In the genomic region with DNA sequence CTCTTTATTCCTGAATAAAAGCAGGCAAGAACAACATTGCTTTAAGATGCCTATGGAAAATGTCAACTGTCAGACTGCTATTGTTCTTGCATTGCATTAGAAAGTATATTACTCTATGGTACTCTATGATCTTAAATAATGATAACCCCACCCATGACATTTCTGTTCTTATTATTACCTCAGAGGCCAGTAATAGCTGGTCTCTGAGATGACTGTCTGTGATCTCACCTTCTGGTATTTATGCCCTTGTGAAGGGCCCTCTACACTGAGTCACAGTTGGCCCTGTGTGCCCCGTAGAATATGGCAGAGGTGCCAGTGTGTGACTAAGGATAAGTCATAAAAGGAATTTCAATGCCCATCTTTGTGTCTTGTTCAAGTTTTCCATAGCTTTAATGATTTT, we compare ENCODE assay signal across 17 cellular contexts.
A peak's percentile ranks its signal among the peaks of the same experiment; 100 is the strongest.
DNase-seq lines count a peak whose midpoint lies in the region; ATAC-seq, FAIRE-seq and TF ChIP-seq lines count a peak whose summit lies in the region.
"Had no signal": no experiment of that assay in that cellular context is flagged by ENCODE, and none has a peak within 500 bp of the region (broad histone marks: within the 10 kb centered on the region; RNA-seq: fewer than 3 reads in every experiment).

No MANE protein-coding gene starts in this region.

- WGBS in small intestine, 3 donors: 25 to 75% (median 35%) methylated on average over 1 of the region's 1 CpG

- H3K27me3 Mint-ChIP-seq in HFFc6 (ENCODE audit: insufficient read depth): no peaks in the 10 kb centered on the region; the same call in 1 of the 2 replicates
- H3K27me3 Mint-ChIP-seq: activated T-cell treated with anti-CD3 and anti-CD28 coated beads, Interleukin-2, amount 50 U/mL, for 24 hours had no signal

- DNase-seq in AG08395 (ENCODE audit: low spot score): peak; percentile 51
- DNase-seq in HFFc6: peak; percentile 25
- peak; percentile 87 to 97 for DNase-seq in foreskin keratinocyte
- no peak for DNase-seq in small intestine
- DNase-seq in hepatic stellate cell (ENCODE audit: low spot score): no peak
- DNase-seq: activated CD4-positive, alpha-beta T cell treated with anti-CD3 and anti-CD28 coated beads for 1 hour; activated T-cell treated with anti-CD3 and anti-CD28 coated beads, Interleukin-2, amount 50 U/mL, for 24 hours; BE2C; GF-D8; immature natural killer cell; T-helper 1 cell; upper lobe of left lung had no signal

- no peak for FAIRE-seq in small intestine (lab: Jason Lieb, UNC)
- FAIRE-seq: H1 had no signal

- no peaks in the 10 kb centered on the region for H3K27me3 ChIP-seq in foreskin keratinocyte
- no peaks in the 10 kb centered on the region for H3K27me3 ChIP-seq in small intestine (ENCODE audit: control insufficient read depth in 2 of 2, insufficient read depth in 2 of 2, low read length in 2 of 2)
- H3K27me3 ChIP-seq: BE2C, upper lobe of left lung had no signal

- H3K4me3 ChIP-seq in small intestine (ENCODE audit: low read depth in 1 of 2, low read length in 2 of 2): no peak overlapping the region
- H3K4me3 ChIP-seq: upper lobe of left lung had no signal

- no peaks in the 10 kb centered on the region for H3K36me3 ChIP-seq in small intestine (ENCODE audit: control insufficient read depth in 2 of 2, insufficient read depth in 2 of 2, low read length in 2 of 2)
- H3K36me3 ChIP-seq: BE2C, upper lobe of left lung had no signal

- peak overlapping the region; percentile 8 for H3K27ac ChIP-seq in foreskin keratinocyte
- H3K27ac ChIP-seq in small intestine (ENCODE audit: low read depth in 1 of 2, low read length in 1 of 2): no peak overlapping the region
- H3K27ac ChIP-seq: HL-60, upper lobe of left lung had no signal

- H3K4me3 Mint-ChIP-seq in HFFc6: no peak overlapping the region
- H3K4me3 Mint-ChIP-seq: activated T-cell treated with anti-CD3 and anti-CD28 coated beads, Interleukin-2, amount 50 U/mL, for 24 hours; immature natural killer cell had no signal

- H3K4me1 ChIP-seq in foreskin keratinocyte (peaks cover 47% of the 10 kb centered on the region), small intestine (ENCODE audit: control insufficient read depth in 2 of 2, insufficient read depth in 1 of 2, low read depth in 1 of 2, low read length in 1 of 2) (no peaks in the 10 kb centered on the region)
- H3K4me1 ChIP-seq: BE2C, upper lobe of left lung had no signal

- H3K27ac Mint-ChIP-seq in HFFc6: no peak overlapping the region
- H3K27ac Mint-ChIP-seq: activated T-cell treated with anti-CD3 and anti-CD28 coated beads, Interleukin-2, amount 50 U/mL, for 24 hours; immature natural killer cell had no signal

- H3K4me1 Mint-ChIP-seq in HFFc6 (ENCODE audit: low read depth): peaks cover 6% of the 10 kb centered on the region; the same call in 1 of the 2 replicates

- TF ChIP-seq CTCF in HFFc6 (IDR thresholded peaks at IDR 0.05): no peak
- TF ChIP-seq CTCF in foreskin keratinocyte (conservative IDR thresholded peaks at IDR 0.05): no peak

- peak; percentile 96 for ATAC-seq in SK-N-SH treated with all-trans-retinoic acid at 6 μM for 48 hours
- ATAC-seq in foreskin keratinocyte: peak; percentile 100
- ATAC-seq in GM21381 (IDR thresholded peaks at IDR 0.05; ENCODE audit: unreplicated experiment): no peak
- ATAC-seq in HG03521 (IDR thresholded peaks at IDR 0.05; ENCODE audit: unreplicated experiment): no peak

- H3K36me3 Mint-ChIP-seq in HFFc6 (ENCODE audit: low read depth): no peaks in the 10 kb centered on the region

- H3K9me3 ChIP-seq in small intestine (ENCODE audit: control insufficient read depth, low read depth): no peaks in the 10 kb centered on the region
- H3K9me3 ChIP-seq: BE2C, upper lobe of left lung had no signal

- H3K9me3 Mint-ChIP-seq in HFFc6: no peaks in the 10 kb centered on the region
- H3K9me3 Mint-ChIP-seq: activated T-cell treated with anti-CD3 and anti-CD28 coated beads, Interleukin-2, amount 50 U/mL, for 24 hours had no signal

TF ChIP-seq in SK-N-SH treated with all-trans-retinoic acid at 6 μM for 48 hours, 23 proteins besides CTCF, POLR2A, EP300 and RAD21:
- peak; percentile 78 for TF ChIP-seq ISL1 (CRISPR knock-in tag; IDR thresholded peaks at IDR 0.05)
- peak; percentile 34; the same call in 1 of the 2 replicates for TF ChIP-seq ZFP3 (CRISPR knock-in tag; IDR thresholded peaks at IDR 0.05)
- no peak for TF ChIP-seq ZNF70 (CRISPR knock-in tag; IDR thresholded peaks at IDR 0.05)

Comparison
In these comparisons a context has a peak if more than half of its experiments do, and no peak if none do; other contexts are left out.
1. DNase-seq: peak in AG08395 (single experiment), HFFc6 (single experiment) and foreskin keratinocyte (2 of 2); none in small intestine (single experiment) and hepatic stellate cell (single experiment).
2. ATAC-seq: peak in SK-N-SH treated with all-trans-retinoic acid at 6 μM for 48 hours (single experiment) and foreskin keratinocyte (single experiment); none in GM21381 (single experiment) and HG03521 (single experiment).